In genomic region chrX:15335135-15336022, GRCh38 we compare ENCODE assay signal across 8 cellular contexts. TPM values are rescaled to one million over a fixed set of nuclear protein-coding genes. Genes with fewer than 3 reads are reported as not detected.
DNase-seq lines count a peak whose midpoint lies in the region; ATAC-seq, FAIRE-seq and TF ChIP-seq lines count a peak whose summit lies in the region.

TSS of gene PIGA (minus strand) at chrX:15335523. CDS start at chrX:15331930, 3,593 bp downstream.

- H3K27me3 ChIP-seq in prostate gland (replicated peaks; ENCODE audit: insufficient read depth) = no peaks in the 10 kb centered on the region

- H3K27ac ChIP-seq in prostate gland = peak within 1 kb of the TSS; percentile 83 to 91

- H3K9me3 ChIP-seq in prostate gland = no peaks in the 10 kb centered on the region

- H3K4me1 ChIP-seq in prostate gland (replicated peaks) = no peaks in the 10 kb centered on the region

- intact Hi-C loops in left ventricle myocardium superior (cut with micrococcal nuclease) = no loop called here
- intact Hi-C loops in prostate gland (cut with DNase I) = no loop called here

- H3K4me1 Mint-ChIP-seq in T-helper 1 cell treated with Interleukin-12 subunit alpha and Interleukin-12 subunit beta and Interleukin-4 antibody, amounts not matched to agents 30 μg/mL and 1 μg/mL, for 36 hours (ENCODE audit: low read depth) = peaks cover 9% of the 10 kb centered on the region

- peak within 1 kb of the TSS; percentile 87 for H3K4me3 Mint-ChIP-seq in T-helper 1 cell treated with Interleukin-12 subunit alpha and Interleukin-12 subunit beta and Interleukin-4 antibody, amounts not matched to agents 30 μg/mL and 1 μg/mL, for 36 hours

- in situ Hi-C loops in GM13977 (cut with MboI; ENCODE audit: low pct_unique_long_range_greater_than_20kb, low sequenced_read_pairs, unreplicated experiment) = loop anchor here (25.0 kb wide), 1 partner anchor 327 kb away; the partner anchor contains the start of gene CLTRN

- H3K27me3 Mint-ChIP-seq in T-helper 1 cell treated with Interleukin-12 subunit alpha and Interleukin-12 subunit beta and Interleukin-4 antibody, amounts not matched to agents 30 μg/mL and 1 μg/mL, for 36 hours (ENCODE audit: low read depth) = peaks cover 23% of the 10 kb centered on the region

- no peaks in the 10 kb centered on the region for H3K36me3 ChIP-seq in prostate gland

- TF ChIP-seq POLR2A in prostate gland (IDR thresholded peaks at IDR 0.05) = peak; percentile 94

- 1% methylated on average over 30 of the region's 72 CpGs for WGBS in prostate gland

- no peaks in the 10 kb centered on the region for H3K9me3 Mint-ChIP-seq in T-helper 1 cell treated with Interleukin-12 subunit alpha and Interleukin-12 subunit beta and Interleukin-4 antibody, amounts not matched to agents 30 μg/mL and 1 μg/mL, for 36 hours

- H3K27ac Mint-ChIP-seq in T-helper 1 cell treated with Interleukin-12 subunit alpha and Interleukin-12 subunit beta and Interleukin-4 antibody, amounts not matched to agents 30 μg/mL and 1 μg/mL, for 36 hours = peak within 1 kb of the TSS; percentile 93

- H3K36me3 Mint-ChIP-seq in T-helper 1 cell treated with Interleukin-12 subunit alpha and Interleukin-12 subunit beta and Interleukin-4 antibody, amounts not matched to agents 30 μg/mL and 1 μg/mL, for 36 hours (ENCODE audit: low read depth) = peaks cover 3% of the 10 kb centered on the region

- ATAC-seq in HG02884 (IDR thresholded peaks at IDR 0.05; ENCODE audit: unreplicated experiment) (peak; percentile 99), left ventricle myocardium superior (peak; percentile 99)

- FAIRE-seq in urothelium cell line (lab: Jason Lieb, UNC) = no peak

- DNase-seq in GM13977 (ENCODE audit: low spot score) (peak; percentile 90), NCI-H1694 (lab: John Stamatoyannopoulos, UW) (peak; percentile 74), amygdala (lab: John Stamatoyannopoulos, UW) (peak; percentile 13 to 96 (median 88)), left ventricle myocardium superior (peak; percentile 96), prostate gland (ENCODE audit: low spot score) (peak; percentile 93), urothelium cell line (ENCODE audit: low spot score) (peak; percentile 83)

- TF ChIP-seq CTCF in GM13977 (IDR thresholded peaks at IDR 0.05; ENCODE audit: extremely low read depth, insufficient read depth, missing control alignments) (no peak), prostate gland (IDR thresholded peaks at IDR 0.05) (peak in 1 of 4 experiments; percentile 11)

- H3K4me3 ChIP-seq in prostate gland = peak within 1 kb of the TSS; percentile 61 to 62

RNA-seq across cellular contexts. Expression of gene PIGA, which starts in this region (rescaled TPM):
- total RNA-seq in left ventricle myocardium superior (3.7 TPM), prostate gland (1 to 10 TPM; 6.6 to 7.0 TPM)

Comparison
In these comparisons a context has a peak if more than half of its experiments do, and no peak if none do; other contexts are left out.
1. Peak in every context shown above with its lines: DNase-seq, ATAC-seq, H3K4me3 ChIP-seq and H3K27ac ChIP-seq.